Comparison of ENCODE assay signal across 8 cellular contexts in genomic region chr11:125165664-125166346, GRCh38. TPM values are rescaled to one million over a fixed set of nuclear protein-coding genes. Genes with fewer than 3 reads are reported as not detected.
A peak's percentile ranks its signal among the peaks of the same experiment; 100 is the strongest.
DNase-seq lines count a peak whose midpoint lies in the region; ATAC-seq, FAIRE-seq and TF ChIP-seq lines count a peak whose summit lies in the region.

No MANE protein-coding gene starts in this region.

- POLR2A ChIA-PET in CD8-positive, alpha-beta memory T cell (lab: Charles Lee), result no interaction called here

- H3K9ac ChIP-seq in HUES6 (ENCODE audit: low read length), result peak overlapping the region; percentile 80

- peaks cover 16% of the 10 kb centered on the region for H3K4me1 ChIP-seq in CD8-positive, alpha-beta memory T cell (ENCODE audit: insufficient read depth, low read length)
- H3K4me1 ChIP-seq in HUES6 (ENCODE audit: control insufficient read depth, insufficient read depth, low read length), result peaks cover 53% of the 10 kb centered on the region
- H3K4me1 ChIP-seq in lung (ENCODE audit: control insufficient read depth in 2 of 2, insufficient read depth in 2 of 2, low read length in 2 of 2), result peaks cover 4 to 13% of the 10 kb centered on the region in 2 donors
- peaks cover 4 to 55% (median 16%) of the 10 kb centered on the region in 4 donors for H3K4me1 ChIP-seq in transverse colon

- H3K4me1 Mint-ChIP-seq in CD8-positive, alpha-beta memory T cell, result peaks cover 17 to 31% (median 19%) of the 10 kb centered on the region in 3 donors

- peak overlapping the region; percentile 43 for H3K4me3 ChIP-seq in CD8-positive, alpha-beta memory T cell (ENCODE audit: low read length)
- H3K4me3 ChIP-seq in HUES6 (ENCODE audit: low read depth, low read length) (peak overlapping the region; percentile 73), bronchial epithelial cell (ENCODE audit: low read depth, low read length) (peak overlapping the region; percentile 42), lung (peak overlapping the region; percentile 48), transverse colon (peak overlapping the region; percentile 50 to 67 (median 58))

- peak overlapping the region in 2 of 8 donors; percentile 34 to 72 for H3K27ac Mint-ChIP-seq in CD8-positive, alpha-beta memory T cell

- peak overlapping the region; percentile 70 to 95 (median 86) for H3K4me3 Mint-ChIP-seq in CD8-positive, alpha-beta memory T cell

- no peaks in the 10 kb centered on the region for H3K9me3 ChIP-seq in CD8-positive, alpha-beta memory T cell (ENCODE audit: low read length)
- no peaks in the 10 kb centered on the region for H3K9me3 ChIP-seq in HUES6 (ENCODE audit: control insufficient read depth, insufficient read depth, low read depth, low read length)
- peaks cover 0 to 3% of the 10 kb centered on the region in 2 donors for H3K9me3 ChIP-seq in lung (ENCODE audit: control insufficient read depth in 2 of 2, insufficient read depth in 1 of 2, low read length in 1 of 2)
- H3K9me3 ChIP-seq in transverse colon, result no peaks in the 10 kb centered on the region

- DNase-seq in CD8-positive, alpha-beta memory T cell, result peak in 1 of 5 donors; percentile 2
- DNase-seq in bronchial epithelial cell (ENCODE audit: low read depth) (no peak), lung (ENCODE audit: low spot score) (no peak), transverse colon (no peak), NCI-H2081 treated with DMSO at 0.1 percent for 48 hours (lab: John Stamatoyannopoulos, UW) (no peak)

- no peak for FAIRE-seq in bronchial epithelial cell (lab: Jason Lieb, UNC)

- TF ChIP-seq CTCF in bronchial epithelial cell (IDR thresholded peaks at IDR 0.05; ENCODE audit: insufficient read depth, low read length, severe bottlenecking) (no peak), lung (IDR thresholded peaks at IDR 0.05; ENCODE audit: control extremely low read depth, extremely low read depth) (no peak), transverse colon (IDR thresholded peaks at IDR 0.05) (no peak)

- no peak for ATAC-seq in lung (ENCODE audit: insufficient read depth, low FRiP score)
- ATAC-seq in HG03025 (IDR thresholded peaks at IDR 0.05; ENCODE audit: low FRiP score, unreplicated experiment), result no peak
- no peak for ATAC-seq in HG03196 (IDR thresholded peaks at IDR 0.05; ENCODE audit: unreplicated experiment)

- no peak for TF ChIP-seq EP300 in transverse colon (IDR thresholded peaks at IDR 0.05; ENCODE audit: low read depth)

- in situ Hi-C loops in transverse colon (cut with MboI; ENCODE audit: low pct_ligation_motif_present in 1 of 4, low pct_unique_long_range_greater_than_20kb in 1 of 4, low sequenced_read_pairs in 3 of 4), result loop anchor here in 3 of 4 donors (10.0 to 25.0 kb wide), 2 partner anchors 171 to 179 kb away; no protein-coding TSS in a partner anchor

- H3K36me3 ChIP-seq in CD8-positive, alpha-beta memory T cell (ENCODE audit: insufficient read depth, low read length), result no peaks in the 10 kb centered on the region
- H3K36me3 ChIP-seq in HUES6 (ENCODE audit: control insufficient read depth, insufficient read depth, low read length) (no peaks in the 10 kb centered on the region), bronchial epithelial cell (ENCODE audit: control insufficient read depth, insufficient read depth, low read length) (no peaks in the 10 kb centered on the region), lung (ENCODE audit: control insufficient read depth in 2 of 2, insufficient read depth in 2 of 2, low read length in 2 of 2) (no peaks in the 10 kb centered on the region), transverse colon (no peaks in the 10 kb centered on the region)

- H3K27me3 ChIP-seq in CD8-positive, alpha-beta memory T cell (ENCODE audit: insufficient read depth, low read length, poor library complexity, severe bottlenecking), result peaks cover 47% of the 10 kb centered on the region
- peaks cover 55% of the 10 kb centered on the region for H3K27me3 ChIP-seq in HUES6 (ENCODE audit: control insufficient read depth, insufficient read depth, low read length)
- peaks cover 14% of the 10 kb centered on the region for H3K27me3 ChIP-seq in bronchial epithelial cell (ENCODE audit: control insufficient read depth, insufficient read depth, low read length)
- H3K27me3 ChIP-seq in lung (ENCODE audit: control insufficient read depth, insufficient read depth), result no peaks in the 10 kb centered on the region
- H3K27me3 ChIP-seq in transverse colon, result peaks cover 73% of the 10 kb centered on the region

- H3K27me3 Mint-ChIP-seq in CD8-positive, alpha-beta memory T cell, result peaks cover 47 to 83% of the 10 kb centered on the region in 2 donors

- no peak for TF ChIP-seq POLR2A in transverse colon (IDR thresholded peaks at IDR 0.05)

- WGBS in lung, 2 donors, result 1 to 2% methylated on average over 46 of the region's 46 CpGs
- WGBS in transverse colon (ENCODE audit: low coverage in 1 of 2), 2 donors, result 0 to 6% methylated on average over 8 to 46 of the region's 46 CpGs

- peaks cover 0 to 5% (median 0%) of the 10 kb centered on the region in 5 donors for H3K9me3 Mint-ChIP-seq in CD8-positive, alpha-beta memory T cell

- CTCF ChIA-PET in CD8-positive, alpha-beta memory T cell (lab: Charles Lee), result no interaction called here

- H3K36me3 Mint-ChIP-seq in CD8-positive, alpha-beta memory T cell, result no peaks in the 10 kb centered on the region

- H3K27ac ChIP-seq in CD8-positive, alpha-beta memory T cell (ENCODE audit: low read depth, low read length), result no peak overlapping the region
- H3K27ac ChIP-seq in HUES6 (ENCODE audit: low read depth, low read length) (no peak overlapping the region; the same call in 1 of the 2 replicates), lung (ENCODE audit: low read depth in 1 of 2, low read length in 1 of 2) (peak overlapping the region; percentile 5 to 84), transverse colon (peak overlapping the region; percentile 72 to 91 (median 84))

- intact Hi-C loops in transverse colon (cut with DNase I; ENCODE audit: low total_unique reads), result loop anchor here (2.0 kb wide), 1 partner anchor 179 kb away; no protein-coding TSS in a partner anchor

RNA-seq across cellular contexts. Expression of gene PKNOX2, which starts 1.3 kb away (rescaled TPM):
- not detected for total RNA-seq in CD8-positive, alpha-beta memory T cell
- not detected for polyA plus RNA-seq in CD8-positive, alpha-beta memory T cell
- total RNA-seq in bronchial epithelial cell (under 0.01 TPM in 1 of 2 replicates, not detected in the other), lung (10 to 100 TPM in 1 of 2 donors, 1 to 10 TPM in 1; 9.3 to 10.6 TPM), transverse colon (1 to 10 TPM in 1 of 4 donors, under 1 TPM in 2, not detected in 1; 0.27 to 4.8 (median 0.75) TPM)
- 1 to 10 TPM; 3.1 to 6.5 TPM for polyA plus RNA-seq in lung

RNA-seq across cellular contexts. Expression of gene TMEM218, which starts 54.4 kb away (rescaled TPM):
- 10 to 100 TPM; 22.5 to 25.5 TPM for total RNA-seq in CD8-positive, alpha-beta memory T cell
- polyA plus RNA-seq in CD8-positive, alpha-beta memory T cell, result 36.6 TPM
- total RNA-seq in bronchial epithelial cell, result 28.4 and 29.3 TPM in 2 replicates
- total RNA-seq in lung, result 10 to 100 TPM; 24.6 to 39.9 TPM
- polyA plus RNA-seq in lung, result 10 to 100 TPM; 23.3 to 30.2 TPM
- total RNA-seq in transverse colon, result 10 to 100 TPM in 2 of 4 donors, 1 to 10 TPM in 2; 2.6 to 18.2 (median 10.6) TPM

Comparison
In these comparisons a context has a peak if more than half of its experiments do, and no peak if none do; other contexts are left out.
1. H3K27ac ChIP-seq: peak in lung (2 of 2) and transverse colon (4 of 4); none in CD8-positive, alpha-beta memory T cell (single experiment) and HUES6 (single experiment).
2. Peak in every context shown above with its lines, with median percentiles within 50 percentile points of each other: H3K4me3 ChIP-seq.